10 cellular contexts compared by ENCODE assay signal in genomic region chr10:63523015-63523414, GRCh38. TPM values are rescaled to one million over a fixed set of nuclear protein-coding genes. Genes with fewer than 3 reads are reported as not detected.
DNase-seq lines count a peak whose midpoint lies in the region; ATAC-seq and TF ChIP-seq lines count a peak whose summit lies in the region.
"Had no signal": no experiment of that assay in that cellular context is flagged by ENCODE, and none has a peak within 500 bp of the region (broad histone marks: within the 10 kb centered on the region; RNA-seq: fewer than 3 reads in every experiment).

No MANE protein-coding gene starts in this region.

- H3K9ac ChIP-seq in neuronal stem cell (ENCODE audit: low read depth, low read length, poor library complexity): no peak overlapping the region

- no peak overlapping the region for H3K14ac ChIP-seq in neuronal stem cell (ENCODE audit: low read length)

- peaks cover 2 to 31% of the 10 kb centered on the region in 2 donors for H3K36me3 ChIP-seq in neuronal stem cell (replicated peaks in 1 of 2; ENCODE audit: control insufficient read depth in 2 of 2, insufficient read depth in 2 of 2, low read length in 2 of 2)

- H2BK12ac ChIP-seq in neuronal stem cell (ENCODE audit: low read length): no peak overlapping the region

- no peak overlapping the region for H2AFZ ChIP-seq in neuronal stem cell (ENCODE audit: low read length)

- H3K4ac ChIP-seq in neuronal stem cell (ENCODE audit: low read length): no peak overlapping the region

- H3K27me3 ChIP-seq in CD4-positive, alpha-beta T cell (ENCODE audit: control insufficient read depth, insufficient read depth, low read length): no peaks in the 10 kb centered on the region
- H3K27me3 ChIP-seq in neuronal stem cell (ENCODE audit: control insufficient read depth in 3 of 3, insufficient read depth in 3 of 3, low read depth in 1 of 3, low read length in 3 of 3): no peaks in the 10 kb centered on the region

- H4K8ac ChIP-seq in neuronal stem cell (ENCODE audit: low read depth, low read length): no peak overlapping the region

- CTCF ChIA-PET in CD4-positive, alpha-beta T cell (lab: Charles Lee): interaction anchor here (1.1 to 1.4 kb wide), 2 partner anchors 27 to 197 kb away, joined by 3 to 4 read pairs; no protein-coding TSS in a partner anchor

- TF ChIP-seq POLR2A in NB4 (IDR thresholded peaks at IDR 0.05; ENCODE audit: extremely low read depth, insufficient read length): no peak

- H4K91ac ChIP-seq in neuronal stem cell (ENCODE audit: low read depth, low read length, poor library complexity): no peak overlapping the region

- no peaks in the 10 kb centered on the region for H3K9me3 ChIP-seq in CD4-positive, alpha-beta T cell (ENCODE audit: control insufficient read depth, low read length)
- H3K9me3 ChIP-seq in neuronal stem cell (replicated peaks in 1 of 2; ENCODE audit: control insufficient read depth in 2 of 2, insufficient read depth in 1 of 2, low read depth in 1 of 2, low read length in 2 of 2): peaks cover 3 to 18% of the 10 kb centered on the region in 2 donors

- intact Hi-C loops in CD4-positive, alpha-beta T cell (cut with DNase I, micrococcal nuclease): loop anchor here (2.0 to 5.0 kb wide), 5 partner anchors 56 to 304 kb away; no protein-coding TSS in a partner anchor

- H2AK5ac ChIP-seq in neuronal stem cell (ENCODE audit: low read depth, low read length): no peak overlapping the region

- peak overlapping the region; percentile 12 for H3K4me3 Mint-ChIP-seq in CD4-positive, alpha-beta T cell
- peak overlapping the region; percentile 82 to 88 for H3K4me3 Mint-ChIP-seq in effector memory CD8-positive, alpha-beta T cell

- H3K4me3 ChIP-seq in NB4 (ENCODE audit: low read depth, low read length) (peak overlapping the region; percentile 0), neuronal stem cell (ENCODE audit: low read length in 2 of 2) (peak overlapping the region in 1 of 2 donors; percentile 64)

- H2BK120ac ChIP-seq in neuronal stem cell (ENCODE audit: low read depth, low read length): no peak overlapping the region

- no CpG with 5 or more reads among the region's 2 CpGs for WGBS in neuronal stem cell (ENCODE audit: extremely low coverage in 2 of 2, insufficient read length in 2 of 2, insufficient replicate concordance in 1 of 2), 2 donors

- ATAC-seq in CD4-positive, alpha-beta T cell (ENCODE audit: poor library complexity): no peak
- ATAC-seq in effector memory CD8-positive, alpha-beta T cell (replicated peaks): no peak
- ATAC-seq in GM18498 (IDR thresholded peaks at IDR 0.05; ENCODE audit: unreplicated experiment): no peak
- no peak for ATAC-seq in GM21360 (IDR thresholded peaks at IDR 0.05; ENCODE audit: unreplicated experiment)

- DNase-seq in CD4-positive, alpha-beta T cell: no peak
- DNase-seq in NB4 (ENCODE audit: low read depth) (no peak), neuronal stem cell (ENCODE audit: low spot score) (no peak), SW480 (ENCODE audit: low spot score) (no peak)
- DNase-seq in effector memory CD8-positive, alpha-beta T cell: no peak
- DNase-seq in activated CD4-positive, alpha-beta T cell treated with anti-CD3 and anti-CD28 coated beads for 1 hour: no peak
- DNase-seq: activated CD8-positive, alpha-beta memory T cell treated with anti-CD3 and anti-CD28 coated beads for 24 hours; stimulated activated CD4-positive, alpha-beta T cell treated with anti-CD3 and anti-CD28 coated beads, Interleukin-2, amount 100 ng/mL, for 48 hours had no signal

- H3K23ac ChIP-seq in neuronal stem cell (ENCODE audit: low read depth, low read length, poor library complexity): no peak overlapping the region

- H3K4me1 Mint-ChIP-seq in CD4-positive, alpha-beta T cell (ENCODE audit: low read depth): peaks cover 69% of the 10 kb centered on the region
- H3K4me1 Mint-ChIP-seq in effector memory CD8-positive, alpha-beta T cell (ENCODE audit: low read depth in 2 of 2): peaks cover 40 to 50% of the 10 kb centered on the region in 2 donors

- peak overlapping the region; percentile 86 for H3K27ac Mint-ChIP-seq in CD4-positive, alpha-beta T cell
- peak overlapping the region; percentile 91 to 92 for H3K27ac Mint-ChIP-seq in effector memory CD8-positive, alpha-beta T cell

- H3K79me1 ChIP-seq in neuronal stem cell (ENCODE audit: low read depth, low read length): no peaks in the 10 kb centered on the region

- H3K9me3 Mint-ChIP-seq in CD4-positive, alpha-beta T cell: no peaks in the 10 kb centered on the region
- H3K9me3 Mint-ChIP-seq in effector memory CD8-positive, alpha-beta T cell: no peaks in the 10 kb centered on the region

- POLR2A ChIA-PET in CD4-positive, alpha-beta T cell (lab: Charles Lee): interaction anchor here (0.6 to 4.2 kb wide), 18 partner anchors 8 to 1623 kb away, joined by 3 to 53 read pairs (median 4); partner anchors contain the start of genes JMJD1C and NRBF2

- H2BK15ac ChIP-seq in neuronal stem cell (ENCODE audit: low read length): no peak overlapping the region

- H3K27me3 Mint-ChIP-seq in CD4-positive, alpha-beta T cell: no peaks in the 10 kb centered on the region
- no peaks in the 10 kb centered on the region for H3K27me3 Mint-ChIP-seq in effector memory CD8-positive, alpha-beta T cell

- H3K36me3 Mint-ChIP-seq in CD4-positive, alpha-beta T cell (ENCODE audit: low read depth): peaks cover 10% of the 10 kb centered on the region
- peaks cover 34% of the 10 kb centered on the region for H3K36me3 Mint-ChIP-seq in effector memory CD8-positive, alpha-beta T cell (ENCODE audit: insufficient read depth)

- H3K4me2 ChIP-seq in neuronal stem cell (ENCODE audit: insufficient read depth, low read length, poor library complexity, severe bottlenecking): peak overlapping the region; percentile 23

- H3K4me1 ChIP-seq in neuronal stem cell (ENCODE audit: control insufficient read depth in 2 of 2, insufficient read depth in 1 of 2, low read depth in 1 of 2, low read length in 2 of 2): peaks cover 2 to 4% of the 10 kb centered on the region in 2 donors

- H3K27ac ChIP-seq in CD4-positive, alpha-beta T cell (ENCODE audit: low read depth, low read length): no peak overlapping the region
- H3K27ac ChIP-seq in neuronal stem cell (replicated peaks; ENCODE audit: low read length): no peak overlapping the region

- no peak overlapping the region for H3K18ac ChIP-seq in neuronal stem cell (ENCODE audit: low read length)

- H2BK5ac ChIP-seq in neuronal stem cell (ENCODE audit: low read length): no peak overlapping the region

- no peak for TF ChIP-seq CTCF in CD4-positive, alpha-beta T cell (IDR thresholded peaks at IDR 0.05)
- no peak for TF ChIP-seq CTCF in NB4 (IDR thresholded peaks at IDR 0.05; ENCODE audit: low read depth, low read length)

RNA-seq across cellular contexts. Expression of gene REEP3, which starts 1.8 kb away (rescaled TPM):
- 1 to 10 TPM; 3.2 to 6.1 TPM for total RNA-seq in CD4-positive, alpha-beta T cell
- polyA plus RNA-seq in neuronal stem cell (2013, experiment 1 of 2): 23.3 TPM
- polyA plus RNA-seq in neuronal stem cell (2013, experiment 2 of 2): 24.1 TPM

RNA-seq across cellular contexts. Expression of gene JMJD1C, which starts 57.2 kb away (rescaled TPM):
- 100 to 1,000 TPM; 389 to 399 TPM for total RNA-seq in CD4-positive, alpha-beta T cell
- polyA plus RNA-seq in neuronal stem cell (2013, experiment 1 of 2): 26.1 TPM
- polyA plus RNA-seq in neuronal stem cell (2013, experiment 2 of 2): 28.4 TPM
